Comparison of ENCODE assay signal across 8 cellular contexts in the genomic region with DNA sequence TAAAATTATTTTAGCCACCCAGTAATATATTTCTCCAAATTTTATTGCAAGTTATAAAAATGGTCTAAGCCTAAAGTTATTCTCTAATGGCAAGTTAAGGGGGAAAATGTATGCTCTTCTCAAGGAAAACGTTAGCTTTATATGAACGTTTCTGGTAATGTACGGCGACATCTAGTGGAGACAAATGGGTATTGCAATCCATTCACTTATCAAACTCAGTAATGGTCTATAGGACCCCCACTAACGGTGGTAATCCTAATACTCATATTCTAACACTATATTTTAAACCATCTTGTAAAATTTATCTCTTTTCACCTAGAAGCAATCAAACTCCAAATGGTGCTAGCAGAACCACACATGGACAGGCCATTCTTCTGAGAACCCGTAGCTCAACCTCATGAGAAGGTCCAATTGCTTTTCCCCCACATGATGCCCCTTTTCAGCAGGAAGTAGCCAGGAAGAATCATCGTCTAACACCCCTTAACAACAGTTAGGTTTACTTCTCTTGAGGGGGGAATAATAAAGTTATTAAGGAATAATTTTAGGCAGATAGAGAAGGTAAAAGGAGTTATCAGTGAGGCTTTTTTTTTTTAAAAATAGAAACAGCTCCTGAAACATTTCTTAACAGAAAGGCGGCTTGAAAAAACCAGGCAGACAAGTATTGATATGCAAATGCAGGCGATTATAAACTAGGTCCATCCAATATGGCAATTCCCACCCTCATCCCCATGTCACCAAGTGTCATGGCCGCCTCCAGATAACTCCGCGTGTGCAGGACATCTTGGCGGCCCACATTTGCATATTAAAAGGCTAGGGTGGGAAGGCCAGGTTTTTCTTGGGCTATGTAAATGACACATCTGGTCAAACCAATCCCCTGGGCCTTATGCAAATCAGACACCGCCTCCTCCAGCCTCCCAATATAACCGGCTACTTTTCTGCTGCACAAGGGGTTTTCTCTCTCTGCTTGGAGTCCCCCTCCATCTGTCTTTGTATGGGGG. TPM values are rescaled to one million over a fixed set of nuclear protein-coding genes. Genes with fewer than 3 reads are reported as not detected.
A peak's percentile ranks its signal among the peaks of the same experiment; 100 is the strongest.
DNase-seq lines count a peak whose midpoint lies in the region; ATAC-seq and FAIRE-seq lines count a peak whose summit lies in the region.

No MANE protein-coding gene starts in this region.

- peak; percentile 85 for FAIRE-seq in GM18507 (lab: Jason Lieb, UNC)

- H3K4me3 Mint-ChIP-seq in naive thymus-derived CD8-positive, alpha-beta T cell, result no peak overlapping the region

- POLR2A ChIA-PET in naive thymus-derived CD8-positive, alpha-beta T cell (lab: Charles Lee), result no interaction called here

- H3K27ac Mint-ChIP-seq in naive thymus-derived CD8-positive, alpha-beta T cell, result no peak overlapping the region

- no peaks in the 10 kb centered on the region for H3K36me3 Mint-ChIP-seq in naive thymus-derived CD8-positive, alpha-beta T cell

- no peaks in the 10 kb centered on the region for H3K9me3 Mint-ChIP-seq in naive thymus-derived CD8-positive, alpha-beta T cell

- peaks cover 0 to 2% (median 0%) of the 10 kb centered on the region in 4 donors for H3K4me1 Mint-ChIP-seq in naive thymus-derived CD8-positive, alpha-beta T cell

- DNase-seq in COLO668 (lab: John Stamatoyannopoulos, UW; ENCODE audit: unreplicated experiment) (peak; percentile 4), GM18507 (ENCODE audit: extremely low spot score, insufficient read length, low read depth) (peak; percentile 2), NCI-H460 (ENCODE audit: extremely low read depth, low read depth) (peak; percentile 19), dermis microvascular lymphatic vessel endothelial cell (ENCODE audit: low read depth in 2 of 2) (peak; percentile 28 to 41)
- peak in 6 of 10 donors; percentile 2 to 58 (median 34) for DNase-seq in naive thymus-derived CD8-positive, alpha-beta T cell

- no peaks in the 10 kb centered on the region for H3K27me3 Mint-ChIP-seq in naive thymus-derived CD8-positive, alpha-beta T cell

- peak in 1 of 2 donors; percentile 42 for ATAC-seq in naive thymus-derived CD8-positive, alpha-beta T cell
- no peak for ATAC-seq in GM21526 (IDR thresholded peaks at IDR 0.05; ENCODE audit: low FRiP score, unreplicated experiment)
- ATAC-seq in GM21447 (IDR thresholded peaks at IDR 0.05; ENCODE audit: unreplicated experiment), result no peak
- no peak for ATAC-seq in HG03095 (IDR thresholded peaks at IDR 0.05; ENCODE audit: unreplicated experiment)

RNA-seq across cellular contexts. Expression of a gene that starts 35.0 kb away (rescaled TPM):
- 29.4 and 30.6 TPM in 2 replicates for total RNA-seq in NCI-H460 (2014; rRNA removed; shearing (Covaris generic))
- polyA plus RNA-seq in NCI-H460 (2014; cell fraction: nucleus; rRNA removed), result 18.3 and 20.3 TPM in 2 replicates
- 0.51 TPM in 2 replicates for total RNA-seq in dermis microvascular lymphatic vessel endothelial cell
- total RNA-seq in naive thymus-derived CD8-positive, alpha-beta T cell, result 1 to 10 TPM; 2.0 to 2.2 TPM
- 1 to 10 TPM; 1.5 to 4.1 (median 2.4) TPM for polyA plus RNA-seq in naive thymus-derived CD8-positive, alpha-beta T cell
